8 cellular contexts compared by ENCODE assay signal in genomic region chr17:38752119-38752929, GRCh38. TPM values are rescaled to one million over a fixed set of nuclear protein-coding genes. Genes with fewer than 3 reads are reported as not detected.
DNase-seq lines count a peak whose midpoint lies in the region; ATAC-seq and TF ChIP-seq lines count a peak whose summit lies in the region.

TSS of gene PSMB3 (plus strand) at chr17:38752741. CDS start at chr17:38752827, 86 bp downstream.

- TF ChIP-seq CTCF in prostate gland (IDR thresholded peaks at IDR 0.05), result peak in 1 of 4 experiments; percentile 22

- H3K27me3 Mint-ChIP-seq in T-helper 17 cell, result peaks cover 22% of the 10 kb centered on the region

- intact Hi-C loops in left ventricle myocardium superior (cut with micrococcal nuclease) (no loop called here), prostate gland (cut with DNase I) (loop anchor here (5.0 kb wide), 1 partner anchor 45 kb away; the partner anchor contains the start of gene PIP4K2B)

- peak within 1 kb of the TSS; percentile 76 to 95 for H3K27ac ChIP-seq in prostate gland

- peaks cover 50% of the 10 kb centered on the region for H3K4me1 Mint-ChIP-seq in T-helper 17 cell

- H3K27me3 ChIP-seq in prostate gland (replicated peaks; ENCODE audit: insufficient read depth), result no peaks in the 10 kb centered on the region

- H3K36me3 ChIP-seq in prostate gland, result peaks cover 0 to 8% of the 10 kb centered on the region in 2 donors

- peak; percentile 92 to 99 for DNase-seq in NCI-H187 (lab: John Stamatoyannopoulos, UW)
- DNase-seq in T-helper 17 cell, result peak; percentile 83 to 93 (median 88)
- DNase-seq in amygdala (lab: John Stamatoyannopoulos, UW), result peak; percentile 58 to 100 (median 97)
- peak; percentile 95 for DNase-seq in left ventricle myocardium superior
- DNase-seq in prostate gland (ENCODE audit: low spot score), result peak; percentile 99
- DNase-seq in ureter (ENCODE audit: low spot score), result peak; percentile 99

- H3K9me3 ChIP-seq in T-helper 17 cell (ENCODE audit: control insufficient read depth, low read length, poor library complexity, severe bottlenecking), result no peaks in the 10 kb centered on the region
- no peaks in the 10 kb centered on the region for H3K9me3 ChIP-seq in prostate gland

- H3K4me1 ChIP-seq in prostate gland (replicated peaks), result peaks cover 8% of the 10 kb centered on the region

- peak within 1 kb of the TSS; percentile 90 to 99 for H3K4me3 ChIP-seq in prostate gland

- H3K27ac Mint-ChIP-seq in T-helper 17 cell, result peak within 1 kb of the TSS; percentile 95

- 0% methylated on average over 46 of the region's 46 CpGs for WGBS in prostate gland

- H3K36me3 Mint-ChIP-seq in T-helper 17 cell (ENCODE audit: low read depth), result peaks cover 10% of the 10 kb centered on the region

- H3K4me3 Mint-ChIP-seq in T-helper 17 cell, result peak within 1 kb of the TSS; percentile 100

- peak; percentile 73 for ATAC-seq in GM18502 (IDR thresholded peaks at IDR 0.05; ENCODE audit: poor library complexity, unreplicated experiment)
- peak; percentile 86 for ATAC-seq in HG02943 (IDR thresholded peaks at IDR 0.05; ENCODE audit: low read depth, unreplicated experiment)
- peak; percentile 91 for ATAC-seq in T-helper 17 cell
- peak; percentile 82 for ATAC-seq in left ventricle myocardium superior

- TF ChIP-seq POLR2A in prostate gland (IDR thresholded peaks at IDR 0.05), result peak; percentile 11

RNA-seq across cellular contexts. Expression of gene PSMB3, which starts in this region (rescaled TPM):
- 10 to 100 TPM; 78.5 to 85.5 TPM for total RNA-seq in T-helper 17 cell
- 167 TPM for total RNA-seq in left ventricle myocardium superior
- 100 to 1,000 TPM; 116 to 192 TPM for total RNA-seq in prostate gland
- total RNA-seq in ureter, result 156 TPM

Comparison
In these comparisons a context has a peak if more than half of its experiments do, and no peak if none do; other contexts are left out.
1. Peak in every context shown above with its lines: DNase-seq, ATAC-seq, H3K4me3 ChIP-seq and H3K27ac ChIP-seq.